In genomic region chr5:10354048-10354872, GRCh38 we compare ENCODE assay signal across 8 cellular contexts. TPM values are rescaled to one million over a fixed set of nuclear protein-coding genes. Genes with fewer than 3 reads are reported as not detected.
A peak's percentile ranks its signal among the peaks of the same experiment; 100 is the strongest.
DNase-seq lines count a peak whose midpoint lies in the region; ATAC-seq, FAIRE-seq and TF ChIP-seq lines count a peak whose summit lies in the region.

No MANE protein-coding gene starts in this region.

- no peak overlapping the region for H2AFZ ChIP-seq in H1 (ENCODE audit: low read length)

- H3K9ac ChIP-seq in H1 (replicated peaks in 1 of 4; ENCODE audit: extremely low read depth in 1 of 4, low read depth in 3 of 4, low read length in 3 of 4) = peak overlapping the region; percentile 71 to 99 (median 83)
- peak overlapping the region; percentile 89 to 97 for H3K9ac ChIP-seq in mucosa of rectum (ENCODE audit: low read depth in 1 of 2, low read length in 2 of 2)
- peak overlapping the region; percentile 90 to 95 (median 91) for H3K9ac ChIP-seq in subcutaneous abdominal adipose tissue (ENCODE audit: low read length in 5 of 5)

- peaks cover 2 to 11% (median 6%) of the 10 kb centered on the region in 4 experiments; a peak in 6 of 7 replicates for H3K4me1 ChIP-seq in H1 (replicated peaks in 1 of 4; ENCODE audit: control insufficient read depth in 3 of 4, insufficient read depth in 4 of 4, low read length in 3 of 4)
- H3K4me1 ChIP-seq in mucosa of rectum (ENCODE audit: control insufficient read depth in 2 of 2, insufficient read depth in 2 of 2, low read length in 2 of 2) = peaks cover 5 to 32% of the 10 kb centered on the region in 2 donors
- peaks cover 3 to 46% (median 38%) of the 10 kb centered on the region in 5 donors for H3K4me1 ChIP-seq in subcutaneous abdominal adipose tissue (ENCODE audit: control insufficient read depth in 5 of 5, insufficient read depth in 5 of 5, low read length in 5 of 5)

- peak overlapping the region; percentile 86 for H4K5ac ChIP-seq in H1 (ENCODE audit: insufficient read length, low read depth, low read length)

- no peak overlapping the region for H2BK20ac ChIP-seq in H1 (ENCODE audit: low read length)

- TF ChIP-seq EP300 in H1 (IDR thresholded peaks at IDR 0.05; ENCODE audit: borderline replicate concordance in 1 of 2, low read depth in 2 of 2, low read length in 2 of 2) = no peak

- peak overlapping the region; percentile 86 for H3K18ac ChIP-seq in H1 (ENCODE audit: extremely low read depth, low read length)

- POLR2A ChIA-PET in H1 (lab: Charles Lee; ENCODE audit: partially characterized antibody) = interaction anchor here (0.7 to 2.0 kb wide), 22 partner anchors 9 to 273 kb away, joined by 3 to 17 read pairs (median 4); partner anchors contain the start of genes ATPSCKMT and CCT5

- FAIRE-seq in H1 (lab: Jason Lieb, UNC) = no peak

- H3K9me3 ChIP-seq in H1 (ENCODE audit: insufficient read depth in 2 of 2, low read depth in 1 of 2, low read length in 1 of 2) (no peaks in the 10 kb centered on the region), mucosa of rectum (ENCODE audit: control insufficient read depth in 2 of 2, low read length in 2 of 2) (no peaks in the 10 kb centered on the region), subcutaneous abdominal adipose tissue (ENCODE audit: control insufficient read depth in 5 of 5, low read length in 5 of 5) (no peaks in the 10 kb centered on the region)

- H4K8ac ChIP-seq in H1 (ENCODE audit: extremely low read depth, insufficient read depth, low read length) = peak overlapping the region; percentile 92; the same call in 1 of the 2 replicates

- CTCF ChIA-PET in H1 (lab: Charles Lee; ENCODE audit: partially characterized antibody) = interaction anchor here (0.6 to 3.0 kb wide), 3 partner anchors 10 to 69 kb away, joined by 3 to 10 read pairs (median 3); no protein-coding TSS in a partner anchor

- H2BK12ac ChIP-seq in H1 (ENCODE audit: low read depth, low read length) = no peak overlapping the region

- peak overlapping the region; percentile 55 to 69 for H3K4me2 ChIP-seq in H1 (ENCODE audit: insufficient read depth in 1 of 2, low read depth in 2 of 2, low read length in 2 of 2)

- H3K4me3 ChIP-seq in H1 (ENCODE audit: extremely low read depth in 1 of 4, insufficient read depth in 2 of 4, low read depth in 3 of 4, low read length in 4 of 4) = peak overlapping the region; percentile 88 to 89 (median 89)
- H3K4me3 ChIP-seq in mucosa of rectum (ENCODE audit: low read length in 2 of 2) = peak overlapping the region; percentile 78 to 84
- H3K4me3 ChIP-seq in subcutaneous abdominal adipose tissue (ENCODE audit: low read depth in 1 of 5, low read length in 5 of 5) = peak overlapping the region; percentile 73 to 92 (median 86)

- H3K36me3 ChIP-seq in H1 (ENCODE audit: control insufficient read depth in 2 of 4, insufficient read depth in 4 of 4, low read length in 3 of 4) (no peaks in the 10 kb centered on the region; a peak in 1 of 8 replicates), mucosa of rectum (ENCODE audit: control insufficient read depth in 2 of 2, insufficient read depth in 2 of 2, low read length in 2 of 2) (no peaks in the 10 kb centered on the region), subcutaneous abdominal adipose tissue (ENCODE audit: control insufficient read depth in 5 of 5, insufficient read depth in 5 of 5, low read length in 5 of 5) (peaks cover 0 to 3% (median 0%) of the 10 kb centered on the region in 5 donors)

- H2BK120ac ChIP-seq in H1 (replicated peaks; ENCODE audit: low read depth, low read length) = no peak overlapping the region

- peaks cover 7 to 9% of the 10 kb centered on the region in 2 experiments for H4K20me1 ChIP-seq in H1 (replicated peaks in 1 of 2; ENCODE audit: control insufficient read depth in 1 of 2, insufficient read depth in 2 of 2, low read length in 2 of 2)

- H3K27ac ChIP-seq in H1 (ENCODE audit: low read depth, low read length) (peak overlapping the region; percentile 90), mucosa of rectum (ENCODE audit: low read depth in 2 of 2, low read length in 2 of 2) (peak overlapping the region; percentile 97 to 99), subcutaneous abdominal adipose tissue (ENCODE audit: low read depth, low read length) (peak overlapping the region; percentile 94)

- H4K91ac ChIP-seq in H1 (replicated peaks; ENCODE audit: insufficient read length, low read length) = peak overlapping the region; percentile 52

- peak overlapping the region; percentile 75 for H2BK5ac ChIP-seq in H1 (ENCODE audit: low read depth, low read length)

- no peak overlapping the region for H3K4ac ChIP-seq in H1 (replicated peaks; ENCODE audit: insufficient read length, low read depth, low read length)

- no peak overlapping the region for H2AK5ac ChIP-seq in H1 (ENCODE audit: low read depth, low read length)

- H2BK15ac ChIP-seq in H1 (ENCODE audit: low read length) = no peak overlapping the region

- H3K27me3 ChIP-seq in H1 (replicated peaks in 1 of 4; ENCODE audit: control insufficient read depth in 3 of 4, extremely low read depth in 1 of 4, insufficient read depth in 3 of 4, low read length in 3 of 4) (peaks cover 0 to 6% (median under 1%) of the 10 kb centered on the region in 4 experiments; a peak in 1 of 7 replicates), mucosa of rectum (ENCODE audit: control insufficient read depth in 2 of 2, insufficient read depth in 2 of 2, low read length in 2 of 2) (no peaks in the 10 kb centered on the region), subcutaneous abdominal adipose tissue (ENCODE audit: control insufficient read depth in 5 of 5, insufficient read depth in 4 of 5, low read length in 5 of 5) (no peaks in the 10 kb centered on the region)

- peak; percentile 17 for ATAC-seq in HG02759 (IDR thresholded peaks at IDR 0.05; ENCODE audit: unreplicated experiment)

- no peak for TF ChIP-seq CTCF in H1 (IDR thresholded peaks at IDR 0.05; ENCODE audit: control extremely low read depth in 1 of 3, insufficient read depth in 1 of 3, low read depth in 1 of 3, low read length in 3 of 3)

- H3K79me1 ChIP-seq in H1 (ENCODE audit: low read depth, low read length) = no peaks in the 10 kb centered on the region; the same call in 1 of the 2 replicates

- H3K23me2 ChIP-seq in H1 (ENCODE audit: low read depth, low read length) = peaks cover 4% of the 10 kb centered on the region; the same call in 1 of the 2 replicates

- peak overlapping the region; percentile 13 for H3K56ac ChIP-seq in H1 (replicated peaks; ENCODE audit: insufficient read length, low read depth, low read length)

- TF ChIP-seq RAD21 in H1 (IDR thresholded peaks at IDR 0.05 in 1 of 2, conservative IDR thresholded peaks at IDR 0.05 in 1 of 2; ENCODE audit: low read depth in 2 of 2, low read length in 2 of 2) = no peak

- peak in 1 of 2 experiments; percentile 9; a peak in 2 of 3 replicates for TF ChIP-seq POLR2A in H1 (IDR thresholded peaks at IDR 0.05; ENCODE audit: control extremely low read depth in 1 of 2, low read depth in 2 of 2, low read length in 2 of 2)

- peak; percentile 77 for DNase-seq in DMS53 (lab: John Stamatoyannopoulos, UW)
- no peak for DNase-seq in DMS53 treated with DMSO at 0.1 percent for 48 hours (lab: John Stamatoyannopoulos, UW; ENCODE audit: unreplicated experiment)
- DNase-seq in NCI-H2227 treated with DMSO at 0.1 percent for 48 hours (lab: John Stamatoyannopoulos, UW) = peak; percentile 73
- DNase-seq in activated CD4-positive, alpha-beta T cell treated with anti-CD3 and anti-CD28 coated beads, Interleukin-2, amount 50 U/mL, for 24 hours (ENCODE audit: low read depth in 1 of 2, low spot score in 1 of 2) = peak; percentile 22 to 31
- DNase-seq in H1 (ENCODE audit: low read depth in 1 of 2, low spot score in 2 of 2) = no peak

- 1% methylated on average over 33 of the region's 54 CpGs; no CpG with 5 or more reads in 1 of the 2 experiments for WGBS in H1 (ENCODE audit: extremely low coverage in 1 of 2, insufficient coverage in 1 of 2, insufficient read length in 1 of 2, insufficient replicate concordance in 2 of 2, low coverage in 1 of 2, low lambda C conversion rate in 2 of 2, missing lambda C conversion rate in 1 of 2), 2 experiments

- H3K23ac ChIP-seq in H1 (ENCODE audit: insufficient read length) = no peak overlapping the region

- H3K14ac ChIP-seq in H1 (ENCODE audit: insufficient read length) = no peak overlapping the region

- peaks cover 10 to 50% of the 10 kb centered on the region in 2 experiments; a peak in 3 of 4 replicates for H3K79me2 ChIP-seq in H1 (ENCODE audit: control insufficient read depth in 1 of 2, insufficient read depth in 2 of 2, low read length in 2 of 2)

TF ChIP-seq in H1, 55 proteins besides CTCF, POLR2A, EP300 and RAD21 (continues in another document):
- peak; percentile 68 for TF ChIP-seq SAP30 (IDR thresholded peaks at IDR 0.05; ENCODE audit: insufficient read depth, insufficient replicate concordance, low read length)
- no peak for TF ChIP-seq JUN (IDR thresholded peaks at IDR 0.05; ENCODE audit: low read depth, low read length)
- no peak for TF ChIP-seq HDAC6 (IDR thresholded peaks at IDR 0.05; ENCODE audit: low read depth, low read length)
- TF ChIP-seq SP4 (IDR thresholded peaks at IDR 0.05; ENCODE audit: low read length) = no peak
- no peak for TF ChIP-seq CREB1 (IDR thresholded peaks at IDR 0.05)
- TF ChIP-seq CBX8 (IDR thresholded peaks at IDR 0.05; ENCODE audit: borderline replicate concordance, low read depth, low read length) = no peak
- TF ChIP-seq TBP (IDR thresholded peaks at IDR 0.05; ENCODE audit: low read depth, low read length) = no peak
- TF ChIP-seq RXRA (IDR thresholded peaks at IDR 0.05; ENCODE audit: insufficient read depth, low read depth, low read length) = no peak

RNA-seq across cellular contexts. Expression of gene MARCHF6, which starts 0.8 kb away (rescaled TPM):
- total RNA-seq in H1 (2021; fragmentation: NEBNext Ultra II Directional; extraction: Animal tissue kit (Norgen Biotek cat#: 25700)) = 109 and 118 TPM in 2 replicates
- polyA plus RNA-seq in H1 (2011; rRNA removed) = 74.1 and 93.1 TPM in 2 replicates
- 70.9 TPM for polyA plus RNA-seq in H1 (2011; cell fraction: cytosol; rRNA removed)
- 132 TPM for polyA plus RNA-seq in H1 (2011; cell fraction: nucleus; rRNA removed)
- 76.9 to 93.3 TPM (median 86.9 TPM) in 4 replicates for polyA plus RNA-seq in H1 (2012, experiment 1 of 2)
- polyA plus RNA-seq in H1 (2012, experiment 2 of 2) = 67.5 TPM
- polyA plus RNA-seq in H1 (2013, experiment 1 of 2) = 63.2 TPM
- 57.8 TPM for polyA plus RNA-seq in H1 (2013, experiment 2 of 2)
- polyA minus RNA-seq in H1 (2011; rRNA and poly(A)+ RNA removed) = 404 and 495 TPM in 2 replicates
- 108 TPM for polyA minus RNA-seq in H1 (2011; cell fraction: cytosol; rRNA and poly(A)+ RNA removed)
- polyA minus RNA-seq in H1 (2011; cell fraction: nucleus; rRNA and poly(A)+ RNA removed) = 132 TPM

RNA-seq across cellular contexts. Expression of gene CMBL, which starts 46.6 kb away (rescaled TPM):
- total RNA-seq in H1 (2021; fragmentation: NEBNext Ultra II Directional; extraction: Animal tissue kit (Norgen Biotek cat#: 25700)) = 27.9 and 30.9 TPM in 2 replicates
- polyA plus RNA-seq in H1 (2011; rRNA removed) = 32.1 and 53.7 TPM in 2 replicates
- polyA plus RNA-seq in H1 (2011; cell fraction: cytosol; rRNA removed) = 35.9 TPM
- polyA plus RNA-seq in H1 (2011; cell fraction: nucleus; rRNA removed) = 51.1 TPM
- polyA plus RNA-seq in H1 (2012, experiment 1 of 2) = 25.2 to 30.4 TPM (median 28.0 TPM) in 4 replicates
- 17.6 TPM for polyA plus RNA-seq in H1 (2012, experiment 2 of 2)
- polyA plus RNA-seq in H1 (2013, experiment 1 of 2) = 26.0 TPM
- polyA plus RNA-seq in H1 (2013, experiment 2 of 2) = 24.3 TPM
- 29.8 and 34.2 TPM in 2 replicates for polyA minus RNA-seq in H1 (2011; rRNA and poly(A)+ RNA removed)
- 27.2 TPM for polyA minus RNA-seq in H1 (2011; cell fraction: cytosol; rRNA and poly(A)+ RNA removed)
- polyA minus RNA-seq in H1 (2011; cell fraction: nucleus; rRNA and poly(A)+ RNA removed) = 39.4 TPM

Comparison
In these comparisons a context has a peak if more than half of its experiments do, and no peak if none do; other contexts are left out.
1. DNase-seq: peak in DMS53 (single experiment), NCI-H2227 treated with DMSO at 0.1 percent for 48 hours (single experiment) and activated CD4-positive, alpha-beta T cell treated with anti-CD3 and anti-CD28 coated beads, Interleukin-2, amount 50 U/mL, for 24 hours (2 of 2); none in DMS53 treated with DMSO at 0.1 percent for 48 hours (single experiment) and H1 (0 of 2).
2. Peak in every context shown above with its lines, with median percentiles within 50 percentile points of each other: H3K27ac ChIP-seq, H3K4me3 ChIP-seq and H3K9ac ChIP-seq.